In genomic region chr16:1073566-1074378, GRCh38 we compare ENCODE assay signal across 1 cellular context.
TF ChIP-seq lines count a peak whose summit lies in the region.

No MANE protein-coding gene starts in this region.

TF ChIP-seq in endothelial cell of umbilical vein, 7 proteins besides CTCF, POLR2A, EP300 and RAD21:
- TF ChIP-seq JUN (IDR thresholded peaks at IDR 0.05; ENCODE audit: borderline replicate concordance, insufficient read depth, insufficient read length, low read depth) (no peak), EZH2 (IDR thresholded peaks at IDR 0.05; ENCODE audit: borderline replicate concordance, low read depth, low read length, severe bottlenecking) (peak; percentile 41)
